26 cellular contexts compared by ENCODE assay signal in the genomic region with DNA sequence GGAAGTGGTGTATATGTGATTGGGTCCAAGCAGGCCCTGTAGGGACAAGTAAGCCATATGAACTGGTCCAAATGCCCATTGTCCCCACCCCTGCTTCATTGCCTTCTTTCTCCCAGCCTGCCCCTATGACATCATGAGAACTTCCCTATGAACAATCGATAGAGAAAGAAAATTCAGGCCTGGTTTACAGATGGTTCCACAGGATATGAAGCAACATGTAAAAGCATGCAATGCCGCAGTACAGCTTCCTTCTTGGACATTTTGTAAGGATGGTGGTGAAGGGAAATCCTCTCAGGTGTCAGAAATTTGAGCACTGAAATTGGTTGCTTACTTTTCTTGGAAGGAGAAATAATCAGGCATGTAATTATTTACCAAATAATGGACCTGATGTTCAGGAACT.
"Had no signal": no experiment of that assay in that cellular context is flagged by ENCODE, and none has a peak within 500 bp of the region (broad histone marks: within the 10 kb centered on the region; RNA-seq: fewer than 3 reads in every experiment).

No MANE protein-coding gene starts in this region.

- H3K36me3 ChIP-seq: ascending aorta, cardiac muscle cell, colonic mucosa, Peyer's patch, SJSA1 had no signal

- DNase-seq: activated CD4-positive, alpha-beta T cell treated with anti-CD3 and anti-CD28 coated beads, Interleukin-2, amount 10 ng/mL, durations not matched to agents 24 days and 14 days; activated CD4-positive, alpha-beta T cell treated with anti-CD3 and anti-CD28 coated beads, Interleukin-2, amount 50 U/mL, for 4 hours; activated CD8-positive, alpha-beta T cell treated with anti-CD3 and anti-CD28 coated beads for 36 hours; activated gamma-delta T cell; activated naive CD4-positive, alpha-beta T cell treated with Interleukin-2 at 50 U/mL for 16 hours; activated naive CD8-positive, alpha-beta T cell treated with anti-CD3 and anti-CD28 coated beads, Interleukin-2, amount 10 ng/mL, durations not matched to agents 7 days and 5 days; activated T-cell treated with anti-CD3 and anti-CD28 coated beads, Interleukin-2, amount 50 U/mL, for 1 hour; amygdala; colonic mucosa; NCI-H1105; NCI-H1417 treated with DMSO at 0.1 percent for 48 hours; NCI-H187 treated with DMSO at 0.1 percent for 48 hours; NCI-H2081; NCI-H226; NCI-H446 treated with DMSO at 0.1 percent for 48 hours; NCI-H524; NCI-H69; NCI-H82; PC-3; Peyer's patch; RPMI8226; SHP77 treated with DMSO at 0.1 percent for 48 hours; T1000 had no signal

- H3K27ac ChIP-seq: ascending aorta, cardiac muscle cell, colonic mucosa, Peyer's patch, SJSA1 had no signal

- H3K27me3 ChIP-seq: ascending aorta, cardiac muscle cell, colonic mucosa, Peyer's patch, SJSA1 had no signal

- H3K4me3 ChIP-seq: ascending aorta, cardiac muscle cell, colonic mucosa, Peyer's patch, SJSA1 had no signal

- H3K4me1 ChIP-seq: ascending aorta, colonic mucosa, Peyer's patch, SJSA1 had no signal
